In the genomic region with DNA sequence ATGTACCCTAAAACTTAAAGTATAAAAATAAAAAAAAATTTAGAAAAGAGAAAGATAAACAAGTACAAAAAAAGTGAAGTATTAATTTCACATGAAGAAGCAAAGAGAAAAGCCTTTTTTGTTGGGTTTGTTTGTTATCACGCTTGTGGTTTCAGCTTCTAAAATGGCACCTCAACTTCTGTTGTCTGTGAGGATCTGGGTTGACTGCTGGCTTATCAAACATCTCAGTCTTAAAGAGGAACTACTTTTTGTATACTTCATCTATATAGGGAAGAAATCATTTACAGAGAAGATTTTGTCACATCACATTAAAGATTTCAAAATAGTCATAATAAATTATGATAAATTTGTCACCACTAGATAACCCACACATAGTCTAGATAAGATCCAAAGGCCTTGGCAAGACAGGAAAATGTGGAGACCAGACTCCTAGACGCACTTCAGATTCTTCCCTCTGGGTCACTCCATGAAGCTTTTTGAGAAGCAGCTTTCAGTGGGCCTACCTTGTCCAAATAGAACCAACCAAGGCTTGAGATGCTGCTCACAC, we compare ENCODE assay signal across 24 cellular contexts.
"Had no signal": no experiment of that assay in that cellular context is flagged by ENCODE, and none has a peak within 500 bp of the region (broad histone marks: within the 10 kb centered on the region; RNA-seq: fewer than 3 reads in every experiment).

No MANE protein-coding gene starts in this region.

- H3K27me3 ChIP-seq: testis had no signal

- H3K4me3 ChIP-seq: coronary artery, esophagus muscularis mucosa, left lung, lung, sigmoid colon, smooth muscle cell, testis, uterus had no signal

- H3K36me3 ChIP-seq: esophagus muscularis mucosa, left lung, sigmoid colon, uterus had no signal

- ATAC-seq: left lung; stimulated activated naive B cell treated with anti-CD40 and anti-IgM and Interleukin-4, amounts not matched to agents 10 μg/mL and 1 μg/mL and 100 μg/mL, for 72 hours had no signal

- DNase-seq: activated CD4-positive, alpha-beta T cell treated with anti-CD3 and anti-CD28 coated beads for 4 hours; activated CD4-positive, alpha-beta T cell treated with anti-CD3 and anti-CD28 coated beads, Interleukin-2, amount 50 U/mL, for 48 hours; activated CD4-positive, CD25-positive, alpha-beta regulatory T cell; activated effector memory CD4-positive, alpha-beta T cell treated with anti-CD3 and anti-CD28 coated beads, Interleukin-2, amount 50 U/mL, for 16 hours; activated naive CD4-positive, alpha-beta T cell treated with anti-CD3 and anti-CD28 coated beads, Interleukin-2, amount 10 ng/mL, durations not matched to agents 7 days and 5 days; activated T-cell treated with anti-CD3 and anti-CD28 coated beads, Interleukin-2, amount 50 U/mL, for 48 hours; amygdala; cerebellar nuclear complex; hippocampal formation; kidney glomerular epithelial cell; left lung; natural killer cell; retina; sigmoid colon; stimulated activated CD4-positive, alpha-beta T cell treated with anti-CD3 and anti-CD28 coated beads, Interleukin-15, amount 100 ng/mL, for 24 hours; stimulated activated CD8-positive, alpha-beta memory T cell treated with anti-CD3 and anti-CD28 coated beads, Interleukin-4, amount 100 ng/mL, for 48 hours; stimulated activated naive B cell treated with anti-CD40 and anti-IgM and Interleukin-4, amounts not matched to agents 10 μg/mL and 1 μg/mL and 100 μg/mL, for 72 hours; testis; trophoblast cell; uterus had no signal

- H3K4me1 ChIP-seq: esophagus muscularis mucosa, sigmoid colon, testis, uterus had no signal

- H3K27ac ChIP-seq: coronary artery, esophagus muscularis mucosa, left lung, sigmoid colon, testis, uterus had no signal

- H3K4me2 ChIP-seq: smooth muscle cell had no signal

- H3K9me3 ChIP-seq: esophagus muscularis mucosa, left lung, sigmoid colon, testis, uterus had no signal
